ENCODE assay signal across 20 cellular contexts in the genomic region with DNA sequence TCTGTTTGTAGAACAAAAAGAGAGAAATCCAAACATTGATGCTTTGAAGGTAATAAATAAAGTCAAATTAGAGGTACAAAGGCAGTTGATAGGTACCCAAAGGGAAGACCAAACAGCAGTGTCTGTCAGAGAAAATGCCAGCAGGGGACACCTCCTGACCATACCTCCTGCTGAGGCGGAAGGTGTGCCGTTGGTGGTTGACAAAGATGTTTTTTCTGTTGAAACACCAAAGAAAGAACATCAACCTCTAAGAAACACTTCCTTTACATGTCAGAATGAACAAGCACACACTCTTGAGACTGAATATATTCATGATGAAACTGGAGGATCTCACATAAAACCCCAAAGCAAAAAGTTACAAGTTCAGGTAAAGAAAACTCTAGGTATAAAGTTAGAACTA.
DNase-seq lines count a peak whose midpoint lies in the region; ATAC-seq and TF ChIP-seq lines count a peak whose summit lies in the region.
"Had no signal": no experiment of that assay in that cellular context is flagged by ENCODE, and none has a peak within 500 bp of the region (broad histone marks: within the 10 kb centered on the region; RNA-seq: fewer than 3 reads in every experiment).

No MANE protein-coding gene starts in this region.

- no peaks in the 10 kb centered on the region for H3K27me3 ChIP-seq in dorsolateral prefrontal cortex
- H3K27me3 ChIP-seq: Peyer's patch, testis had no signal

- H3K9me3 Mint-ChIP-seq in activated naive CD4-positive, alpha-beta T cell treated with anti-CD3 and anti-CD28 coated beads, Interleukin-2, amount 10 ng/mL, durations not matched to agents 7 days and 5 days = no peaks in the 10 kb centered on the region
- H3K9me3 Mint-ChIP-seq in T-helper 1 cell treated with Interleukin-12 subunit alpha and Interleukin-12 subunit beta and Interleukin-4 antibody, amounts not matched to agents 30 μg/mL and 1 μg/mL, for 36 hours = no peaks in the 10 kb centered on the region
- no peaks in the 10 kb centered on the region for H3K9me3 Mint-ChIP-seq in stimulated activated naive B cell treated with anti-CD40 and anti-IgM and Interleukin-4, amounts not matched to agents 10 μg/mL and 1 μg/mL and 100 μg/mL, for 72 hours

- no peaks in the 10 kb centered on the region for H3K27me3 Mint-ChIP-seq in activated naive CD4-positive, alpha-beta T cell treated with anti-CD3 and anti-CD28 coated beads, Interleukin-2, amount 10 ng/mL, durations not matched to agents 7 days and 5 days
- no peaks in the 10 kb centered on the region for H3K27me3 Mint-ChIP-seq in T-helper 1 cell treated with Interleukin-12 subunit alpha and Interleukin-12 subunit beta and Interleukin-4 antibody, amounts not matched to agents 30 μg/mL and 1 μg/mL, for 36 hours (ENCODE audit: low read depth)
- no peaks in the 10 kb centered on the region for H3K27me3 Mint-ChIP-seq in stimulated activated naive B cell treated with anti-CD40 and anti-IgM and Interleukin-4, amounts not matched to agents 10 μg/mL and 1 μg/mL and 100 μg/mL, for 72 hours

- peaks cover 16% of the 10 kb centered on the region for H3K4me1 Mint-ChIP-seq in activated naive CD4-positive, alpha-beta T cell treated with anti-CD3 and anti-CD28 coated beads, Interleukin-2, amount 10 ng/mL, durations not matched to agents 7 days and 5 days
- H3K4me1 Mint-ChIP-seq in T-helper 1 cell treated with Interleukin-12 subunit alpha and Interleukin-12 subunit beta and Interleukin-4 antibody, amounts not matched to agents 30 μg/mL and 1 μg/mL, for 36 hours (ENCODE audit: low read depth) = peaks cover 30% of the 10 kb centered on the region
- no peaks in the 10 kb centered on the region for H3K4me1 Mint-ChIP-seq in stimulated activated naive B cell treated with anti-CD40 and anti-IgM and Interleukin-4, amounts not matched to agents 10 μg/mL and 1 μg/mL and 100 μg/mL, for 72 hours

- peak overlapping the region; percentile 28 for H3K27ac Mint-ChIP-seq in activated naive CD4-positive, alpha-beta T cell treated with anti-CD3 and anti-CD28 coated beads, Interleukin-2, amount 10 ng/mL, durations not matched to agents 7 days and 5 days
- peak overlapping the region; percentile 86 for H3K27ac Mint-ChIP-seq in T-helper 1 cell treated with Interleukin-12 subunit alpha and Interleukin-12 subunit beta and Interleukin-4 antibody, amounts not matched to agents 30 μg/mL and 1 μg/mL, for 36 hours
- H3K27ac Mint-ChIP-seq in stimulated activated naive B cell treated with anti-CD40 and anti-IgM and Interleukin-4, amounts not matched to agents 10 μg/mL and 1 μg/mL and 100 μg/mL, for 72 hours = peak overlapping the region; percentile 38

- H3K4me3 ChIP-seq in dorsolateral prefrontal cortex = peak overlapping the region in 1 of 59 donors; percentile 8
- H3K4me3 ChIP-seq: Peyer's patch, testis had no signal

- ATAC-seq in stimulated activated naive B cell treated with anti-CD40 and anti-IgM and Interleukin-4, amounts not matched to agents 10 μg/mL and 1 μg/mL and 100 μg/mL, for 72 hours (replicated peaks) = no peak
- no peak for ATAC-seq in omental fat pad (ENCODE audit: low FRiP score)
- ATAC-seq: HepG2, left ventricle myocardium superior had no signal

- TF ChIP-seq CTCF in dorsolateral prefrontal cortex (IDR thresholded peaks at IDR 0.05 in 54 of 56, conservative IDR thresholded peaks at IDR 0.05 in 2 of 56; ENCODE audit: low read depth in 1 of 56, partially characterized antibody in 56 of 56) = no peak
- no peak for TF ChIP-seq CTCF in omental fat pad (IDR thresholded peaks at IDR 0.05)

- CTCF ChIA-PET in activated naive CD4-positive, alpha-beta T cell treated with anti-CD3 and anti-CD28 coated beads, Interleukin-2, amount 10 ng/mL, durations not matched to agents 7 days and 5 days (lab: Charles Lee) = no interaction called here

- peaks cover 82% of the 10 kb centered on the region for H3K36me3 Mint-ChIP-seq in activated naive CD4-positive, alpha-beta T cell treated with anti-CD3 and anti-CD28 coated beads, Interleukin-2, amount 10 ng/mL, durations not matched to agents 7 days and 5 days
- peaks cover 56% of the 10 kb centered on the region for H3K36me3 Mint-ChIP-seq in T-helper 1 cell treated with Interleukin-12 subunit alpha and Interleukin-12 subunit beta and Interleukin-4 antibody, amounts not matched to agents 30 μg/mL and 1 μg/mL, for 36 hours (ENCODE audit: low read depth)
- H3K36me3 Mint-ChIP-seq in stimulated activated naive B cell treated with anti-CD40 and anti-IgM and Interleukin-4, amounts not matched to agents 10 μg/mL and 1 μg/mL and 100 μg/mL, for 72 hours = peaks cover 23 to 48% of the 10 kb centered on the region in 2 donors

- H3K27ac ChIP-seq in dorsolateral prefrontal cortex = peak overlapping the region in 51 of 59 donors; percentile 8 to 89 (median 72)
- H3K27ac ChIP-seq: epithelial cell of prostate, HL-60, Peyer's patch, testis, VCaP had no signal

- H3K4me3 Mint-ChIP-seq in activated naive CD4-positive, alpha-beta T cell treated with anti-CD3 and anti-CD28 coated beads, Interleukin-2, amount 10 ng/mL, durations not matched to agents 7 days and 5 days = no peak overlapping the region
- peak overlapping the region; percentile 35 for H3K4me3 Mint-ChIP-seq in T-helper 1 cell treated with Interleukin-12 subunit alpha and Interleukin-12 subunit beta and Interleukin-4 antibody, amounts not matched to agents 30 μg/mL and 1 μg/mL, for 36 hours
- no peak overlapping the region for H3K4me3 Mint-ChIP-seq in stimulated activated naive B cell treated with anti-CD40 and anti-IgM and Interleukin-4, amounts not matched to agents 10 μg/mL and 1 μg/mL and 100 μg/mL, for 72 hours

- intact Hi-C loops in dorsolateral prefrontal cortex (cut with DNase I) = loop anchor here (5.0 to 10.0 kb wide), 3 partner anchors 66 to 72 kb away; no protein-coding TSS in a partner anchor

- no peak for DNase-seq in activated naive CD4-positive, alpha-beta T cell treated with anti-CD3 and anti-CD28 coated beads, Interleukin-2, amount 10 ng/mL, durations not matched to agents 7 days and 5 days
- DNase-seq in activated naive CD4-positive, alpha-beta T cell treated with anti-CD3 and anti-CD28 coated beads, Interleukin-2, amount 50 U/mL, for 16 hours = no peak
- no peak for DNase-seq in dorsolateral prefrontal cortex
- DNase-seq in stimulated activated naive B cell treated with anti-CD40 and anti-IgM and Interleukin-4, amounts not matched to agents 10 μg/mL and 1 μg/mL and 100 μg/mL, for 72 hours = no peak
- DNase-seq in amniotic stem cell (lab: John Stamatoyannopoulos, UW) = no peak
- no peak for DNase-seq in SW 1271 (lab: John Stamatoyannopoulos, UW)
- DNase-seq in omental fat pad (ENCODE audit: low spot score) = no peak
- DNase-seq: aorta; central memory CD4-positive, alpha-beta T cell; DMS 273 treated with DMSO at 0.1 percent for 48 hours; left ventricle myocardium superior; NCI-H1105; NCI-H2081; Peyer's patch; testis had no signal

Comparison
In these comparisons a context has a peak if more than half of its experiments do, and no peak if none do; other contexts are left out.
1. H3K27ac Mint-ChIP-seq: peak in every context shown above with its lines; median percentile 86 in T-helper 1 cell treated with Interleukin-12 subunit alpha and Interleukin-12 subunit beta and Interleukin-4 antibody, amounts not matched to agents 30 μg/mL and 1 μg/mL, for 36 hours; 38 in stimulated activated naive B cell treated with anti-CD40 and anti-IgM and Interleukin-4, amounts not matched to agents 10 μg/mL and 1 μg/mL and 100 μg/mL, for 72 hours; 28 in activated naive CD4-positive, alpha-beta T cell treated with anti-CD3 and anti-CD28 coated beads, Interleukin-2, amount 10 ng/mL, durations not matched to agents 7 days and 5 days.